ENCODE assay signal across 15 cellular contexts in genomic region chr1:154441241-154441888, GRCh38. TPM values are rescaled to one million over a fixed set of nuclear protein-coding genes. Genes with fewer than 3 reads are reported as not detected.
A peak's percentile ranks its signal among the peaks of the same experiment; 100 is the strongest.
DNase-seq lines count a peak whose midpoint lies in the region; ATAC-seq and TF ChIP-seq lines count a peak whose summit lies in the region.
"Had no signal": no experiment of that assay in that cellular context is flagged by ENCODE, and none has a peak within 500 bp of the region (broad histone marks: within the 10 kb centered on the region; RNA-seq: fewer than 3 reads in every experiment).

No MANE protein-coding gene starts in this region.

- intact Hi-C loops in mucosa of descending colon (cut with DNase I, micrococcal nuclease): no loop called here

- H3K9me2 ChIP-seq in GM23248 (ENCODE audit: insufficient read depth): no peaks in the 10 kb centered on the region

- peak overlapping the region; percentile 17 for H3K4me2 ChIP-seq in GM23248 (ENCODE audit: unreplicated experiment)

- peak overlapping the region; percentile 0 for H3K27ac Mint-ChIP-seq in activated CD4-positive, alpha-beta T cell treated with anti-CD3 and anti-CD28 coated beads, Interleukin-2, amount 10 ng/mL, durations not matched to agents 7 days and 5 days
- peak overlapping the region; percentile 31 for H3K27ac Mint-ChIP-seq in progenitor cell of endocrine pancreas
- H3K27ac Mint-ChIP-seq: WTC11 had no signal

- H4K20me1 ChIP-seq in GM23248 (ENCODE audit: insufficient read depth): no peaks in the 10 kb centered on the region

- no peak overlapping the region for H2AFZ ChIP-seq in GM23248

- no peak for DNase-seq in activated CD4-positive, alpha-beta T cell treated with anti-CD3 and anti-CD28 coated beads, Interleukin-2, amount 10 ng/mL, durations not matched to agents 7 days and 5 days
- no peak for DNase-seq in activated CD4-positive, alpha-beta T cell treated with anti-CD3 and anti-CD28 coated beads for 4 hours
- DNase-seq in GM23248 (no peak), dermis blood vessel endothelial cell (peak; percentile 52), progenitor cell of endocrine pancreas (ENCODE audit: low spot score, unreplicated experiment) (no peak), NCI-H1436 (lab: John Stamatoyannopoulos, UW) (no peak), mucosa of descending colon (no peak)
- DNase-seq: anterior cingulate cortex; NCI-H187 treated with DMSO at 0.1 percent for 48 hours; Peyer's patch; stimulated activated CD4-positive, alpha-beta T cell treated with anti-CD3 and anti-CD28 coated beads, Interleukin-12 subunit alpha, Interleukin-12 subunit beta, amount 100 ng/mL, for 4 hours; substantia nigra had no signal

- ATAC-seq in HG03520 (IDR thresholded peaks at IDR 0.05; ENCODE audit: unreplicated experiment) (no peak), mucosa of descending colon (no peak)

- no peak overlapping the region for H3K9ac ChIP-seq in GM23248

- POLR2A ChIA-PET in activated CD4-positive, alpha-beta T cell treated with anti-CD3 and anti-CD28 coated beads, Interleukin-2, amount 10 ng/mL, durations not matched to agents 7 days and 5 days (lab: Charles Lee): interaction anchor here (0.5 kb wide), 1 partner anchor 18 kb away, joined by 3 read pairs; no protein-coding TSS in a partner anchor

- no peaks in the 10 kb centered on the region for H3K9me3 ChIP-seq in GM23248 (ENCODE audit: low read depth)
- H3K9me3 ChIP-seq in mucosa of descending colon: no peaks in the 10 kb centered on the region
- H3K9me3 ChIP-seq: Peyer's patch had no signal

- H3K4me1 ChIP-seq in GM23248 (ENCODE audit: insufficient read depth): peaks cover 38% of the 10 kb centered on the region
- H3K4me1 ChIP-seq in mucosa of descending colon (ENCODE audit: low read depth): peaks cover 15% of the 10 kb centered on the region

- peaks cover 10% of the 10 kb centered on the region for H3K36me3 Mint-ChIP-seq in activated CD4-positive, alpha-beta T cell treated with anti-CD3 and anti-CD28 coated beads, Interleukin-2, amount 10 ng/mL, durations not matched to agents 7 days and 5 days (ENCODE audit: low read depth)
- no peaks in the 10 kb centered on the region for H3K36me3 Mint-ChIP-seq in progenitor cell of endocrine pancreas (ENCODE audit: insufficient read depth)
- H3K36me3 Mint-ChIP-seq: WTC11 had no signal

- 83 to 85% methylated on average over 8 of the region's 8 CpGs for WGBS in GM23248 (ENCODE audit: low coverage in 1 of 2, low lambda C conversion rate in 2 of 2, missing lambda C conversion rate in 2 of 2), 2 experiments

- H3K27me3 Mint-ChIP-seq in activated CD4-positive, alpha-beta T cell treated with anti-CD3 and anti-CD28 coated beads, Interleukin-2, amount 10 ng/mL, durations not matched to agents 7 days and 5 days: peaks cover 6% of the 10 kb centered on the region
- H3K27me3 Mint-ChIP-seq in progenitor cell of endocrine pancreas: peaks cover 2% of the 10 kb centered on the region

- no peaks in the 10 kb centered on the region for H3K27me3 ChIP-seq in GM23248 (replicated peaks; ENCODE audit: insufficient read depth)
- H3K27me3 ChIP-seq: Peyer's patch had no signal

- no peaks in the 10 kb centered on the region for H3K36me3 ChIP-seq in GM23248 (ENCODE audit: low read depth)
- H3K36me3 ChIP-seq in mucosa of descending colon (ENCODE audit: low read depth): no peaks in the 10 kb centered on the region

- H3K4me1 Mint-ChIP-seq in activated CD4-positive, alpha-beta T cell treated with anti-CD3 and anti-CD28 coated beads, Interleukin-2, amount 10 ng/mL, durations not matched to agents 7 days and 5 days: peaks cover 67% of the 10 kb centered on the region
- H3K4me1 Mint-ChIP-seq in progenitor cell of endocrine pancreas (ENCODE audit: low read depth): peaks cover 5% of the 10 kb centered on the region

- TF ChIP-seq CTCF in progenitor cell of endocrine pancreas (IDR thresholded peaks at IDR 0.05; ENCODE audit: unreplicated experiment): no peak
- TF ChIP-seq CTCF in mucosa of descending colon (IDR thresholded peaks at IDR 0.05): no peak

- no peaks in the 10 kb centered on the region for H3K9me3 Mint-ChIP-seq in activated CD4-positive, alpha-beta T cell treated with anti-CD3 and anti-CD28 coated beads, Interleukin-2, amount 10 ng/mL, durations not matched to agents 7 days and 5 days
- H3K9me3 Mint-ChIP-seq in progenitor cell of endocrine pancreas (ENCODE audit: low read depth): no peaks in the 10 kb centered on the region
- H3K9me3 Mint-ChIP-seq: WTC11 had no signal

- H3F3A ChIP-seq in GM23248 (ENCODE audit: insufficient read depth): peaks cover 1% of the 10 kb centered on the region; the same call in 1 of the 2 replicates

- CTCF ChIA-PET in activated CD4-positive, alpha-beta T cell treated with anti-CD3 and anti-CD28 coated beads, Interleukin-2, amount 10 ng/mL, durations not matched to agents 7 days and 5 days (lab: Charles Lee): interaction anchor here (0.6 to 1.7 kb wide), 4 partner anchors 12 to 281 kb away, joined by 3 to 8 read pairs (median 4); no protein-coding TSS in a partner anchor

- H3K4me3 ChIP-seq in GM23248 (no peak overlapping the region), mucosa of descending colon (no peak overlapping the region)
- H3K4me3 ChIP-seq: Peyer's patch had no signal

- no peak overlapping the region for H3K4me3 Mint-ChIP-seq in activated CD4-positive, alpha-beta T cell treated with anti-CD3 and anti-CD28 coated beads, Interleukin-2, amount 10 ng/mL, durations not matched to agents 7 days and 5 days
- H3K4me3 Mint-ChIP-seq in progenitor cell of endocrine pancreas (ENCODE audit: low read depth): no peak overlapping the region
- H3K4me3 Mint-ChIP-seq: WTC11 had no signal

- in situ Hi-C loops in GM23248 (cut with MboI): no loop called here

- H3K27ac ChIP-seq in GM23248: no peak overlapping the region
- H3K27ac ChIP-seq: epithelial cell of prostate had no signal

- H3K79me2 ChIP-seq in GM23248 (ENCODE audit: insufficient read depth): no peaks in the 10 kb centered on the region

RNA-seq across cellular contexts. Expression of gene IL6R, which starts 36.2 kb away (rescaled TPM):
- 1 to 10 TPM; 9.1 to 9.3 TPM for total RNA-seq in activated CD4-positive, alpha-beta T cell treated with anti-CD3 and anti-CD28 coated beads, Interleukin-2, amount 10 ng/mL, durations not matched to agents 7 days and 5 days
- 3.9 and 8.8 TPM in 2 replicates for total RNA-seq in GM23248 (2014; rRNA removed; shearing (Covaris generic))
- 1.3 and 2.1 TPM in 2 replicates for polyA plus RNA-seq in GM23248 (2016; fragmentation: Nextera tagmentation; extraction: Ambion mirVana)
- total RNA-seq in dermis blood vessel endothelial cell (23.3 and 25.2 TPM in 2 replicates), progenitor cell of endocrine pancreas (2.0 and 3.1 TPM in 2 replicates), mucosa of descending colon (10 to 100 TPM; 31.8 to 43.9 (median 42.5) TPM)
